ENCODE assay signal across 18 cellular contexts in genomic region chr2:44537264-44537663, GRCh38.
"Had no signal": no experiment of that assay in that cellular context is flagged by ENCODE, and none has a peak within 500 bp of the region (broad histone marks: within the 10 kb centered on the region; RNA-seq: fewer than 3 reads in every experiment).

No MANE protein-coding gene starts in this region.

- H3K4me1 Mint-ChIP-seq: activated CD4-positive, alpha-beta memory T cell treated with anti-CD3 and anti-CD28 coated beads, Interleukin-2, amount 10 ng/mL, durations not matched to agents 7 days and 5 days; T-cell had no signal

- H2AFZ ChIP-seq: parathyroid adenoma had no signal

- H3K9ac ChIP-seq: parathyroid adenoma had no signal

- H3K4me1 ChIP-seq: breast epithelium, esophagus muscularis mucosa, parathyroid adenoma, upper lobe of left lung had no signal

- H3K36me3 ChIP-seq: breast epithelium, right lobe of liver, upper lobe of left lung had no signal

- H3K9me3 Mint-ChIP-seq: activated CD4-positive, alpha-beta memory T cell treated with anti-CD3 and anti-CD28 coated beads, Interleukin-2, amount 10 ng/mL, durations not matched to agents 7 days and 5 days had no signal

- H3K9me3 ChIP-seq: breast epithelium, esophagus muscularis mucosa, right lobe of liver, thoracic aorta, upper lobe of left lung had no signal

- H3K4me3 Mint-ChIP-seq: activated CD4-positive, alpha-beta memory T cell treated with anti-CD3 and anti-CD28 coated beads, Interleukin-2, amount 10 ng/mL, durations not matched to agents 7 days and 5 days; activated naive CD4-positive, alpha-beta T cell treated with anti-CD3 and anti-CD28 coated beads, Interleukin-2, amount 50 U/mL, for 24 hours; dendritic cell treated with granulocyte-macrophage colony-stimulating factor and Interleukin-4, amounts not matched to agents 40 ng/mL and 50 ng/mL, for 4 days; nephron; T-cell had no signal

- H3K27me3 Mint-ChIP-seq: activated CD4-positive, alpha-beta memory T cell treated with anti-CD3 and anti-CD28 coated beads, Interleukin-2, amount 10 ng/mL, durations not matched to agents 7 days and 5 days; activated naive CD4-positive, alpha-beta T cell treated with anti-CD3 and anti-CD28 coated beads, Interleukin-2, amount 50 U/mL, for 24 hours; T-cell had no signal

- H3K27ac ChIP-seq: breast epithelium, esophagus muscularis mucosa, parathyroid adenoma, right lobe of liver, thoracic aorta, upper lobe of left lung had no signal

- DNase-seq: activated CD4-positive, alpha-beta memory T cell treated with anti-CD3 and anti-CD28 coated beads, Interleukin-2, amount 10 ng/mL, durations not matched to agents 7 days and 5 days; activated CD4-positive, alpha-beta T cell treated with anti-CD3 and anti-CD28 coated beads for 48 hours; activated CD4-positive, CD25-positive, alpha-beta regulatory T cell; activated T-cell treated with anti-CD3 and anti-CD28 coated beads, Interleukin-2, amount 50 U/mL, for 1 hour; effector CD8-positive, alpha-beta T cell; right lobe of liver; small intestine; stimulated activated CD4-positive, alpha-beta T cell treated with anti-CD3 and anti-CD28 coated beads, Interleukin-15, amount 100 ng/mL, for 24 hours; stimulated activated CD4-positive, alpha-beta T cell treated with anti-CD3 and anti-CD28 coated beads, Interleukin-2, amount 100 ng/mL, for 48 hours; T-cell; upper lobe of left lung had no signal

- H3K79me2 ChIP-seq: parathyroid adenoma had no signal

- H3K4me3 ChIP-seq: breast epithelium, esophagus muscularis mucosa, right lobe of liver, thoracic aorta, upper lobe of left lung had no signal

- H3K27ac Mint-ChIP-seq: activated CD4-positive, alpha-beta memory T cell treated with anti-CD3 and anti-CD28 coated beads, Interleukin-2, amount 10 ng/mL, durations not matched to agents 7 days and 5 days; activated naive CD4-positive, alpha-beta T cell treated with anti-CD3 and anti-CD28 coated beads, Interleukin-2, amount 50 U/mL, for 24 hours; dendritic cell treated with granulocyte-macrophage colony-stimulating factor and Interleukin-4, amounts not matched to agents 40 ng/mL and 50 ng/mL, for 4 days; nephron; T-cell had no signal

- H3K27me3 ChIP-seq: breast epithelium, esophagus muscularis mucosa, right lobe of liver, upper lobe of left lung had no signal
